10 cellular contexts compared by ENCODE assay signal in genomic region chr19:53927745-53928144, GRCh38. TPM values are rescaled to one million over a fixed set of nuclear protein-coding genes. Genes with fewer than 3 reads are reported as not detected.
A peak's percentile ranks its signal among the peaks of the same experiment; 100 is the strongest.
DNase-seq lines count a peak whose midpoint lies in the region; ATAC-seq, FAIRE-seq and TF ChIP-seq lines count a peak whose summit lies in the region.
"Had no signal": no experiment of that assay in that cellular context is flagged by ENCODE, and none has a peak within 500 bp of the region (broad histone marks: within the 10 kb centered on the region; RNA-seq: fewer than 3 reads in every experiment).

No MANE protein-coding gene starts in this region.

- H3K27me3 ChIP-seq in H1 (replicated peaks in 1 of 4; ENCODE audit: control insufficient read depth in 3 of 4, extremely low read depth in 1 of 4, insufficient read depth in 3 of 4, low read length in 3 of 4): no peaks in the 10 kb centered on the region
- no peaks in the 10 kb centered on the region for H3K27me3 ChIP-seq in tibial nerve

- H2BK15ac ChIP-seq in H1 (ENCODE audit: low read length): no peak overlapping the region

- CTCF ChIA-PET in H1 (lab: Charles Lee; ENCODE audit: partially characterized antibody): interaction anchor here (0.7 to 4.2 kb wide), 9 partner anchors 10 to 135 kb away, joined by 3 to 34 read pairs (median 5); no protein-coding TSS in a partner anchor

- H4K91ac ChIP-seq in H1 (replicated peaks; ENCODE audit: insufficient read length, low read length): no peak overlapping the region

- no peak overlapping the region for H3K56ac ChIP-seq in H1 (replicated peaks; ENCODE audit: insufficient read length, low read depth, low read length)

- H3K79me2 ChIP-seq in H1 (ENCODE audit: control insufficient read depth in 1 of 2, insufficient read depth in 2 of 2, low read length in 2 of 2): no peaks in the 10 kb centered on the region

- 0 out of 4 replicates have a peak, but pooled peaks of 1 of the 2 experiments have one; percentile 8 for TF ChIP-seq RAD21 in H1 (IDR thresholded peaks at IDR 0.05 in 1 of 2, conservative IDR thresholded peaks at IDR 0.05 in 1 of 2; ENCODE audit: low read depth in 2 of 2, low read length in 2 of 2)

- TF ChIP-seq POLR2A in H1 (IDR thresholded peaks at IDR 0.05; ENCODE audit: control extremely low read depth in 1 of 2, low read depth in 2 of 2, low read length in 2 of 2): no peak
- TF ChIP-seq POLR2A in tibial nerve (IDR thresholded peaks at IDR 0.05): no peak

- no peak overlapping the region for H3K14ac ChIP-seq in H1 (ENCODE audit: insufficient read length)

- no peak overlapping the region for H3K4ac ChIP-seq in H1 (replicated peaks; ENCODE audit: insufficient read length, low read depth, low read length)

- H3K4me1 ChIP-seq in H1 (replicated peaks in 1 of 4; ENCODE audit: control insufficient read depth in 3 of 4, insufficient read depth in 4 of 4, low read length in 3 of 4): peaks cover 0 to 2% (median 0%) of the 10 kb centered on the region in 4 experiments; a peak in 2 of 7 replicates
- H3K4me1 ChIP-seq in tibial nerve: no peaks in the 10 kb centered on the region

- no peak overlapping the region for H3K4me3 ChIP-seq in H1 (ENCODE audit: extremely low read depth in 1 of 4, insufficient read depth in 2 of 4, low read depth in 3 of 4, low read length in 4 of 4)
- no peak overlapping the region for H3K4me3 ChIP-seq in tibial nerve

- no peak overlapping the region; a peak in 1 of 4 replicates for H3K4me2 ChIP-seq in H1 (ENCODE audit: insufficient read depth in 1 of 2, low read depth in 2 of 2, low read length in 2 of 2)

- H3K27ac ChIP-seq in H1 (ENCODE audit: low read depth, low read length) (no peak overlapping the region), tibial nerve (no peak overlapping the region)

- FAIRE-seq in H1 (lab: Jason Lieb, UNC): peak; percentile 60
- FAIRE-seq: G401.6 had no signal

- H4K20me1 ChIP-seq in H1 (replicated peaks in 1 of 2; ENCODE audit: control insufficient read depth in 1 of 2, insufficient read depth in 2 of 2, low read length in 2 of 2): peaks cover 0 to 2% of the 10 kb centered on the region in 2 experiments

- no peak overlapping the region for H2BK120ac ChIP-seq in H1 (replicated peaks; ENCODE audit: low read depth, low read length)

- H3K36me3 ChIP-seq in H1 (ENCODE audit: control insufficient read depth in 2 of 4, insufficient read depth in 4 of 4, low read length in 3 of 4) (peaks cover 2 to 29% (median 7%) of the 10 kb centered on the region in 4 experiments; a peak in 5 of 8 replicates), tibial nerve (no peaks in the 10 kb centered on the region)

- no peak overlapping the region for H4K5ac ChIP-seq in H1 (ENCODE audit: insufficient read length, low read depth, low read length)

- H2BK5ac ChIP-seq in H1 (ENCODE audit: low read depth, low read length): no peak overlapping the region

- H2AFZ ChIP-seq in H1 (ENCODE audit: low read length): no peak overlapping the region

- intact Hi-C loops in left ventricle myocardium superior (cut with micrococcal nuclease) (no loop called here), cardiac septum (cut with DNase I) (no loop called here)

- no CpG with 5 or more reads among the region's 8 CpGs for WGBS in H1 (ENCODE audit: extremely low coverage in 1 of 2, insufficient coverage in 1 of 2, insufficient read length in 1 of 2, insufficient replicate concordance in 2 of 2, low coverage in 1 of 2, low lambda C conversion rate in 2 of 2, missing lambda C conversion rate in 1 of 2), 2 experiments
- WGBS in tibial nerve, 2 donors: 37 to 42% methylated on average over 8 of the region's 8 CpGs

- no peak overlapping the region for H3K9ac ChIP-seq in H1 (replicated peaks in 1 of 4; ENCODE audit: extremely low read depth in 1 of 4, low read depth in 3 of 4, low read length in 3 of 4)

- POLR2A ChIA-PET in H1 (lab: Charles Lee; ENCODE audit: partially characterized antibody): interaction anchor here (0.6 to 2.5 kb wide), 7 partner anchors 9 to 59 kb away, joined by 3 to 9 read pairs (median 4); partner anchors contain the start of gene MYADM

- no peaks in the 10 kb centered on the region for H3K9me3 ChIP-seq in H1 (ENCODE audit: insufficient read depth in 2 of 2, low read depth in 1 of 2, low read length in 1 of 2)
- H3K9me3 ChIP-seq in tibial nerve: no peaks in the 10 kb centered on the region

- H2BK20ac ChIP-seq in H1 (ENCODE audit: low read length): no peak overlapping the region

- TF ChIP-seq CTCF in H1 (IDR thresholded peaks at IDR 0.05; ENCODE audit: control extremely low read depth in 1 of 3, insufficient read depth in 1 of 3, low read depth in 1 of 3, low read length in 3 of 3): no peak
- no peak for TF ChIP-seq CTCF in tibial nerve (IDR thresholded peaks at IDR 0.05)

- H2BK12ac ChIP-seq in H1 (ENCODE audit: low read depth, low read length): no peak overlapping the region

- no peak overlapping the region for H3K23ac ChIP-seq in H1 (ENCODE audit: insufficient read length)

- no peak overlapping the region for H2AK5ac ChIP-seq in H1 (ENCODE audit: low read depth, low read length)

- H3K23me2 ChIP-seq in H1 (ENCODE audit: low read depth, low read length): no peaks in the 10 kb centered on the region; the same call in 1 of the 2 replicates

- no peaks in the 10 kb centered on the region for H3K79me1 ChIP-seq in H1 (ENCODE audit: low read depth, low read length)

- H3K18ac ChIP-seq in H1 (ENCODE audit: extremely low read depth, low read length): no peak overlapping the region

- ATAC-seq in left ventricle myocardium superior (no peak), HG03442 (IDR thresholded peaks at IDR 0.05; ENCODE audit: unreplicated experiment) (no peak)

- TF ChIP-seq EP300 in H1 (IDR thresholded peaks at IDR 0.05; ENCODE audit: borderline replicate concordance in 1 of 2, low read depth in 2 of 2, low read length in 2 of 2): peak in 1 of 2 experiments; percentile 59; a peak in 1 of 3 replicates
- TF ChIP-seq EP300 in tibial nerve (IDR thresholded peaks at IDR 0.05): no peak

- H4K8ac ChIP-seq in H1 (ENCODE audit: extremely low read depth, insufficient read depth, low read length): no peak overlapping the region

- peak; percentile 39 for DNase-seq in left ventricle myocardium superior
- no peak for DNase-seq in cardiac septum (ENCODE audit: low spot score)
- peak; percentile 70 for DNase-seq in RPMI7951 (ENCODE audit: low read depth)
- DNase-seq in H1 (ENCODE audit: low read depth in 1 of 2, low spot score in 2 of 2): peak; percentile 79 to 88
- peak; percentile 56 for DNase-seq in stimulated activated CD8-positive, alpha-beta memory T cell treated with anti-CD3 and anti-CD28 coated beads, Interleukin-4, amount 100 ng/mL, for 48 hours
- DNase-seq in OCI-M2 (lab: John Stamatoyannopoulos, UW; ENCODE audit: unreplicated experiment): no peak
- no peak for DNase-seq in tibial nerve (ENCODE audit: low spot score in 2 of 2)

TF ChIP-seq in H1, 55 proteins besides CTCF, POLR2A, EP300 and RAD21 (continues in another document):
- no peak for TF ChIP-seq CTBP2 (IDR thresholded peaks at IDR 0.05; ENCODE audit: borderline replicate concordance, insufficient read depth, insufficient read length, low read length)
- no peak for TF ChIP-seq TAF7 (optimal IDR thresholded peaks at IDR 0.05; ENCODE audit: borderline replicate concordance, low read depth, low read length)
- no peak for TF ChIP-seq POU5F1 (IDR thresholded peaks at IDR 0.05; ENCODE audit: low read depth, low read length)
- TF ChIP-seq SIRT6 (IDR thresholded peaks at IDR 0.05; ENCODE audit: low read length): no peak
- TF ChIP-seq TEAD4 (IDR thresholded peaks at IDR 0.05; ENCODE audit: low read depth, low read length): peak; percentile 92
- no peak for TF ChIP-seq RBBP5 (IDR thresholded peaks at IDR 0.05; ENCODE audit: borderline replicate concordance, low read depth, low read length)
- TF ChIP-seq CBX5 (IDR thresholded peaks at IDR 0.05; ENCODE audit: low read depth, low read length): no peak

RNA-seq across cellular contexts. Expression of gene CACNG7, which starts 18.7 kb away (rescaled TPM):
- total RNA-seq in left ventricle myocardium superior (not detected), cardiac septum (not detected), tibial nerve (not detected)
- total RNA-seq in RPMI7951 (2014; rRNA removed; shearing (Covaris generic)): not detected in 2 replicates
- 28.9 and 29.9 TPM in 2 replicates for total RNA-seq in H1 (2021; fragmentation: NEBNext Ultra II Directional; extraction: Animal tissue kit (Norgen Biotek cat#: 25700))
- 69.8 and 127 TPM in 2 replicates for polyA plus RNA-seq in H1 (2011; rRNA removed)
- polyA plus RNA-seq in H1 (2011; cell fraction: cytosol; rRNA removed): 64.4 TPM
- 75.4 TPM for polyA plus RNA-seq in H1 (2011; cell fraction: nucleus; rRNA removed)
- 33.4 to 44.9 TPM (median 40.2 TPM) in 4 replicates for polyA plus RNA-seq in H1 (2012, experiment 1 of 2)
- 33.0 TPM for polyA plus RNA-seq in H1 (2012, experiment 2 of 2)
- polyA plus RNA-seq in H1 (2013, experiment 1 of 2): 43.8 TPM
- polyA plus RNA-seq in H1 (2013, experiment 2 of 2): 49.1 TPM
- polyA minus RNA-seq in H1 (2011; rRNA and poly(A)+ RNA removed): 16.4 and 25.3 TPM in 2 replicates
- 32.9 TPM for polyA minus RNA-seq in H1 (2011; cell fraction: cytosol; rRNA and poly(A)+ RNA removed)
- polyA minus RNA-seq in H1 (2011; cell fraction: nucleus; rRNA and poly(A)+ RNA removed): 19.4 TPM
- total RNA-seq: activated CD8-positive, alpha-beta memory T cell treated with anti-CD3 and anti-CD28 coated beads for 36 hours had no signal

RNA-seq across cellular contexts. Expression of gene CACNG8, which starts 35.0 kb away (rescaled TPM):
- 0.02 TPM for total RNA-seq in left ventricle myocardium superior
- 0.11 TPM for total RNA-seq in cardiac septum
- under 0.01 and 0.10 TPM in 2 replicates for total RNA-seq in RPMI7951 (2014; rRNA removed; shearing (Covaris generic))
- total RNA-seq in H1 (2021; fragmentation: NEBNext Ultra II Directional; extraction: Animal tissue kit (Norgen Biotek cat#: 25700)): 4.5 and 5.7 TPM in 2 replicates
- polyA plus RNA-seq in H1 (2011; rRNA removed): 0.41 and 0.93 TPM in 2 replicates
- polyA plus RNA-seq in H1 (2011; cell fraction: cytosol; rRNA removed): 1.3 TPM
- polyA plus RNA-seq in H1 (2011; cell fraction: nucleus; rRNA removed): 3.4 TPM
- 5.8 to 6.6 TPM (median 6.1 TPM) in 4 replicates for polyA plus RNA-seq in H1 (2012, experiment 1 of 2)
- polyA plus RNA-seq in H1 (2012, experiment 2 of 2): 0.62 TPM
- polyA plus RNA-seq in H1 (2013, experiment 1 of 2): 3.2 TPM
- 2.6 TPM for polyA plus RNA-seq in H1 (2013, experiment 2 of 2)
- polyA minus RNA-seq in H1 (2011; rRNA and poly(A)+ RNA removed): 0.61 and 0.79 TPM in 2 replicates
- 2.9 TPM for polyA minus RNA-seq in H1 (2011; cell fraction: cytosol; rRNA and poly(A)+ RNA removed)
- polyA minus RNA-seq in H1 (2011; cell fraction: nucleus; rRNA and poly(A)+ RNA removed): 2.9 TPM
- total RNA-seq in tibial nerve: not detected
- total RNA-seq: activated CD8-positive, alpha-beta memory T cell treated with anti-CD3 and anti-CD28 coated beads for 36 hours had no signal

RNA-seq across cellular contexts. Expression of gene PRKCG, which starts 45.7 kb away (rescaled TPM):
- total RNA-seq in left ventricle myocardium superior (not detected), cardiac septum (not detected), tibial nerve (not detected)
- not detected in 2 replicates for total RNA-seq in RPMI7951 (2014; rRNA removed; shearing (Covaris generic))
- 10.6 and 12.4 TPM in 2 replicates for total RNA-seq in H1 (2021; fragmentation: NEBNext Ultra II Directional; extraction: Animal tissue kit (Norgen Biotek cat#: 25700))
- 6.1 and 14.0 TPM in 2 replicates for polyA plus RNA-seq in H1 (2011; rRNA removed)
- polyA plus RNA-seq in H1 (2011; cell fraction: cytosol; rRNA removed): 8.1 TPM
- polyA plus RNA-seq in H1 (2011; cell fraction: nucleus; rRNA removed): 50.1 TPM
- 8.6 to 16.1 TPM (median 13.9 TPM) in 4 replicates for polyA plus RNA-seq in H1 (2012, experiment 1 of 2)
- polyA plus RNA-seq in H1 (2012, experiment 2 of 2): 7.2 TPM
- polyA plus RNA-seq in H1 (2013, experiment 1 of 2): 11.2 TPM
- polyA plus RNA-seq in H1 (2013, experiment 2 of 2): 8.9 TPM
- 5.0 and 6.9 TPM in 2 replicates for polyA minus RNA-seq in H1 (2011; rRNA and poly(A)+ RNA removed)
- 8.4 TPM for polyA minus RNA-seq in H1 (2011; cell fraction: cytosol; rRNA and poly(A)+ RNA removed)
- 17.3 TPM for polyA minus RNA-seq in H1 (2011; cell fraction: nucleus; rRNA and poly(A)+ RNA removed)
- total RNA-seq: activated CD8-positive, alpha-beta memory T cell treated with anti-CD3 and anti-CD28 coated beads for 36 hours had no signal

Comparison
In these comparisons a context has a peak if more than half of its experiments do, and no peak if none do; other contexts are left out.
1. DNase-seq: peak in left ventricle myocardium superior (single experiment), RPMI7951 (single experiment), H1 (2 of 2) and stimulated activated CD8-positive, alpha-beta memory T cell treated with anti-CD3 and anti-CD28 coated beads, Interleukin-4, amount 100 ng/mL, for 48 hours (single experiment); none in cardiac septum (single experiment), OCI-M2 (single experiment) and tibial nerve (0 of 2).
2. RNA of gene CACNG7, which starts 18.7 kb away (total RNA-seq): 28.9 to 29.9 TPM in H1; not detected in left ventricle myocardium superior (single experiment), not detected in cardiac septum (single experiment), not detected in RPMI7951 and not detected in tibial nerve; every median in the first group is over 10 times any median in the second.
3. RNA of gene PRKCG, which starts 45.7 kb away (total RNA-seq): 10.6 to 12.4 TPM in H1; not detected in cardiac septum (single experiment), not detected in left ventricle myocardium superior (single experiment), not detected in RPMI7951 and not detected in tibial nerve; every median in the first group is over 10 times any median in the second.